Comparison of ENCODE assay signal across 9 cellular contexts in genomic region chr11:9757809-9758675, GRCh38.
DNase-seq lines count a peak whose midpoint lies in the region; ATAC-seq and FAIRE-seq lines count a peak whose summit lies in the region.
"Had no signal": no experiment of that assay in that cellular context is flagged by ENCODE, and none has a peak within 500 bp of the region (broad histone marks: within the 10 kb centered on the region; RNA-seq: fewer than 3 reads in every experiment).

No MANE protein-coding gene starts in this region.

- DNase-seq in GM19239 (ENCODE audit: insufficient read length, low spot score) = peak; percentile 94
- peak; percentile 27 for DNase-seq in NCI-H82 treated with DMSO at 0.1 percent for 48 hours (lab: John Stamatoyannopoulos, UW; ENCODE audit: unreplicated experiment)
- DNase-seq in activated CD8-positive, alpha-beta T cell treated with anti-CD3 and anti-CD28 coated beads, Interleukin-2, amount 10 ng/mL, durations not matched to agents 7 days and 5 days = peak; percentile 92
- peak; percentile 89 for DNase-seq in effector CD4-positive, alpha-beta T cell
- DNase-seq in medulla oblongata (ENCODE audit: extremely low spot score) = peak; percentile 88
- DNase-seq in stimulated activated CD8-positive, alpha-beta memory T cell treated with anti-CD3 and anti-CD28 coated beads, Interleukin-12 subunit alpha, Interleukin-12 subunit beta, amount 100 ng/mL, for 24 hours (ENCODE audit: extremely low read depth) = peak; percentile 85

- H3K9me3 Mint-ChIP-seq in activated CD8-positive, alpha-beta T cell treated with anti-CD3 and anti-CD28 coated beads, Interleukin-2, amount 10 ng/mL, durations not matched to agents 7 days and 5 days (ENCODE audit: insufficient read depth) = no peaks in the 10 kb centered on the region

- no peaks in the 10 kb centered on the region for H3K27me3 Mint-ChIP-seq in activated CD8-positive, alpha-beta T cell treated with anti-CD3 and anti-CD28 coated beads, Interleukin-2, amount 10 ng/mL, durations not matched to agents 7 days and 5 days (ENCODE audit: low read depth)

- H4K20me1 ChIP-seq in BLaER1 treated with 17β-estradiol and CSF1 and Interleukin-3, amounts not matched to agents 10 nM and 100 nM = peaks cover 0 to 15% (median 0%) of the 10 kb centered on the region in 11 experiments; a peak in 4 of 22 replicates

- CTCF ChIA-PET in activated CD8-positive, alpha-beta T cell treated with anti-CD3 and anti-CD28 coated beads, Interleukin-2, amount 10 ng/mL, durations not matched to agents 7 days and 5 days (lab: Charles Lee) = interaction anchor here (0.6 to 3.8 kb wide), 24 partner anchors 8 to 567 kb away, joined by 3 to 42 read pairs (median 4); partner anchors contain the start of genes ADM and ZNF143

- peaks cover 40% of the 10 kb centered on the region for H3K4me1 Mint-ChIP-seq in activated CD8-positive, alpha-beta T cell treated with anti-CD3 and anti-CD28 coated beads, Interleukin-2, amount 10 ng/mL, durations not matched to agents 7 days and 5 days (ENCODE audit: low read depth)

- no peaks in the 10 kb centered on the region for H3K9me3 ChIP-seq in BLaER1 treated with 17β-estradiol and CSF1 and Interleukin-3, amounts not matched to agents 10 nM and 100 nM (replicated peaks in 1 of 11)

- H3K36me3 ChIP-seq in BLaER1 treated with 17β-estradiol and CSF1 and Interleukin-3, amounts not matched to agents 10 nM and 100 nM = no peaks in the 10 kb centered on the region; a peak in 1 of 22 replicates

- H3K9ac ChIP-seq in BLaER1 treated with 17β-estradiol and CSF1 and Interleukin-3, amounts not matched to agents 10 nM and 100 nM = peak overlapping the region; percentile 72 to 86 (median 83)

- peak overlapping the region; percentile 74 for H3K4me3 Mint-ChIP-seq in activated CD8-positive, alpha-beta T cell treated with anti-CD3 and anti-CD28 coated beads, Interleukin-2, amount 10 ng/mL, durations not matched to agents 7 days and 5 days

- peak overlapping the region; percentile 86 to 99 (median 97) for H3K4me2 ChIP-seq in BLaER1 treated with 17β-estradiol and CSF1 and Interleukin-3, amounts not matched to agents 10 nM and 100 nM

- peak; percentile 49 for ATAC-seq in HG03457 (IDR thresholded peaks at IDR 0.05; ENCODE audit: unreplicated experiment)
- ATAC-seq in activated CD8-positive, alpha-beta T cell treated with anti-CD3 and anti-CD28 coated beads, Interleukin-2, amount 10 ng/mL, durations not matched to agents 7 days and 5 days = peak; percentile 85

- FAIRE-seq in GM19239 (lab: Jason Lieb, UNC) = peak; percentile 60
- FAIRE-seq: endometrium had no signal

- POLR2A ChIA-PET in activated CD8-positive, alpha-beta T cell treated with anti-CD3 and anti-CD28 coated beads, Interleukin-2, amount 10 ng/mL, durations not matched to agents 7 days and 5 days (lab: Charles Lee) = interaction anchor here (1.3 to 1.6 kb wide), 3 partner anchors 19 to 184 kb away, joined by 3 to 6 read pairs (median 4); partner anchors contain the start of gene WEE1

- H3K27ac Mint-ChIP-seq in activated CD8-positive, alpha-beta T cell treated with anti-CD3 and anti-CD28 coated beads, Interleukin-2, amount 10 ng/mL, durations not matched to agents 7 days and 5 days = peak overlapping the region; percentile 79

- H3K27me3 ChIP-seq in BLaER1 treated with 17β-estradiol and CSF1 and Interleukin-3, amounts not matched to agents 10 nM and 100 nM = no peaks in the 10 kb centered on the region; a peak in 2 of 22 replicates

- no peaks in the 10 kb centered on the region for H3K36me3 Mint-ChIP-seq in activated CD8-positive, alpha-beta T cell treated with anti-CD3 and anti-CD28 coated beads, Interleukin-2, amount 10 ng/mL, durations not matched to agents 7 days and 5 days (ENCODE audit: low read depth)

- peaks cover 45 to 73% (median 68%) of the 10 kb centered on the region in 10 experiments for H3K4me1 ChIP-seq in BLaER1 treated with 17β-estradiol and CSF1 and Interleukin-3, amounts not matched to agents 10 nM and 100 nM

- H3K4me3 ChIP-seq in BLaER1 treated with 17β-estradiol and CSF1 and Interleukin-3, amounts not matched to agents 10 nM and 100 nM = peak overlapping the region; percentile 61 to 80 (median 68)

- peak overlapping the region; percentile 33 to 85 (median 79) for H3K27ac ChIP-seq in BLaER1 treated with 17β-estradiol and CSF1 and Interleukin-3, amounts not matched to agents 10 nM and 100 nM

Comparison
In these comparisons a context has a peak if more than half of its experiments do, and no peak if none do; other contexts are left out.
1. Peak in every context shown above with its lines: DNase-seq, ATAC-seq, H3K4me3 ChIP-seq and H3K27ac ChIP-seq.
2. DNase-seq: peak in every context shown above with its lines; median percentile 94 in GM19239; 92 in activated CD8-positive, alpha-beta T cell treated with anti-CD3 and anti-CD28 coated beads, Interleukin-2, amount 10 ng/mL, durations not matched to agents 7 days and 5 days; 89 in effector CD4-positive, alpha-beta T cell; 88 in medulla oblongata; 85 in stimulated activated CD8-positive, alpha-beta memory T cell treated with anti-CD3 and anti-CD28 coated beads, Interleukin-12 subunit alpha, Interleukin-12 subunit beta, amount 100 ng/mL, for 24 hours; 27 in NCI-H82 treated with DMSO at 0.1 percent for 48 hours.